10 cellular contexts compared by ENCODE assay signal in the genomic region with DNA sequence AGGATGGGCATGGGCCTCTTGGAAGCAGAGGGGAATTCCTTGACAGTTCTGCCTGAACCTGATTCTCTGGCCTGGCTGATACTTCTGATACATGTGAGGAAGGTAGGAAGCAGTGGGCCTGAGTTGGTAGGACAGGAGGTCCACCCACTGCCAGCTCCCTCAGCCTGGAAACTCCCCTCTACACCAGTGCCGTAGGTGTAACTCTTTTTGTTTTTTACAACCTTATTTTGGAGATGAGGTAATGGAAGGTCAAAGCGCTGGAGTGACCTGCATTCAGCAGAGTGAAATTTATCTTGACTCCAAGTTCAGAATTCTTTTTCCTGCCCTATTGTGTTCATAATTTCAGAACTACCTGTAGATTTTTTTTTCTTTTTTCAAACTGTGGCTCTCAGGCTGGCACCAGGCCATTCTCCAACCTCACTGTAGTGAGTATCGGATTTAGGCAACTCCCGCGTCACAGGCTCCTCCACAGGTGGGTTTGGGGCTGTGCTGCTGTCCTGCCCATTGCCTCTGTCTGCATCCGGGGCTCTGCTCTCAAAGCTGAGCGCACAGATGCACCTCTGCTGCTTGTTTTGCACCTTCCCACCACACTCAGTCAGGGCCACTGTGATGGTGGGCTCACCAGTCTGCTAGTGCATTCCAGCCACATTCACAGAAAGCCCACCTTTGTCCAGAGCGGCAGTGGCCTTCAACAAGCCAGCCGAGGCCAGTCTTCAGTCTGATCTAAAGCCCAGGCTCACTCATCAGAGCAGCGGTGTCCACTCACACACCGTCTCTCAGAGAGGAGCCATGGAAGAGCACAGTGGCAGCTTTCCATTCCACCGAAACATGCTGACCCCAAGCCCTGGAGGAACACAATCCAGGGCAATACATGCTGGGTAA.
DNase-seq lines count a peak whose midpoint lies in the region; ATAC-seq, FAIRE-seq and TF ChIP-seq lines count a peak whose summit lies in the region.
"Had no signal": no experiment of that assay in that cellular context is flagged by ENCODE, and none has a peak within 500 bp of the region (broad histone marks: within the 10 kb centered on the region; RNA-seq: fewer than 3 reads in every experiment).

No MANE protein-coding gene starts in this region.

- TF ChIP-seq POLR2A in gastrocnemius medialis (IDR thresholded peaks at IDR 0.05), result no peak

- CTCF ChIA-PET in CD8-positive, alpha-beta T cell (lab: Charles Lee), result interaction anchor here (0.6 to 2.0 kb wide), 3 partner anchors 80 to 560 kb away, joined by 3 to 5 read pairs (median 3); no protein-coding TSS in a partner anchor

- H3K27ac Mint-ChIP-seq in CD8-positive, alpha-beta T cell, result peak overlapping the region; percentile 77

- H3K27ac ChIP-seq in CD8-positive, alpha-beta T cell (ENCODE audit: low read depth, low read length), result no peak overlapping the region
- H3K27ac ChIP-seq in effector memory CD4-positive, alpha-beta T cell (ENCODE audit: insufficient read depth, low read length, poor library complexity, severe bottlenecking), result peak overlapping the region; percentile 64
- H3K27ac ChIP-seq in gastrocnemius medialis, result peak overlapping the region in 1 of 4 donors; percentile 63

- H3K4me1 ChIP-seq in CD8-positive, alpha-beta T cell (ENCODE audit: insufficient read depth, low read length), result no peaks in the 10 kb centered on the region
- H3K4me1 ChIP-seq in effector memory CD4-positive, alpha-beta T cell (ENCODE audit: control insufficient read depth, insufficient read depth, low read length, poor library complexity, severe bottlenecking), result no peaks in the 10 kb centered on the region
- H3K4me1 ChIP-seq in gastrocnemius medialis, result peaks cover 6 to 10% of the 10 kb centered on the region in 2 donors

- H3K27me3 Mint-ChIP-seq in CD8-positive, alpha-beta T cell (ENCODE audit: low read depth), result no peaks in the 10 kb centered on the region

- ATAC-seq in CD8-positive, alpha-beta T cell, result peak; percentile 32
- ATAC-seq in HG03378 (IDR thresholded peaks at IDR 0.05; ENCODE audit: unreplicated experiment) (peak; percentile 58), gastrocnemius medialis (no peak)

- no peaks in the 10 kb centered on the region for H3K9me3 ChIP-seq in CD8-positive, alpha-beta T cell (ENCODE audit: low read length)
- no peaks in the 10 kb centered on the region for H3K9me3 ChIP-seq in effector memory CD4-positive, alpha-beta T cell (ENCODE audit: control insufficient read depth, low read length)
- no peaks in the 10 kb centered on the region for H3K9me3 ChIP-seq in gastrocnemius medialis

- no peak for DNase-seq in CD8-positive, alpha-beta T cell
- no peak for DNase-seq in GM18507 (ENCODE audit: extremely low spot score, insufficient read length, low read depth)
- DNase-seq in effector memory CD4-positive, alpha-beta T cell, result no peak
- no peak for DNase-seq in HK-2 (ENCODE audit: unreplicated experiment)
- no peak for DNase-seq in gastrocnemius medialis
- DNase-seq in RCC 7860 (ENCODE audit: low spot score), result no peak
- DNase-seq: NCI-H510A, RPMI8226 had no signal

- no peak overlapping the region for H3K4me3 ChIP-seq in CD8-positive, alpha-beta T cell (ENCODE audit: low read depth, low read length)
- no peak overlapping the region for H3K4me3 ChIP-seq in effector memory CD4-positive, alpha-beta T cell (ENCODE audit: insufficient read depth, low read depth, low read length, poor library complexity, severe bottlenecking)
- no peak overlapping the region for H3K4me3 ChIP-seq in gastrocnemius medialis

- no peak for TF ChIP-seq CTCF in CD8-positive, alpha-beta T cell (IDR thresholded peaks at IDR 0.05)
- no peak for TF ChIP-seq CTCF in gastrocnemius medialis (IDR thresholded peaks at IDR 0.05 in 4 of 5, conservative IDR thresholded peaks at IDR 0.05 in 1 of 5)

- peaks cover 36% of the 10 kb centered on the region for H3K36me3 Mint-ChIP-seq in CD8-positive, alpha-beta T cell

- no peaks in the 10 kb centered on the region for H3K27me3 ChIP-seq in CD8-positive, alpha-beta T cell (ENCODE audit: insufficient read depth, low read length)
- no peaks in the 10 kb centered on the region for H3K27me3 ChIP-seq in effector memory CD4-positive, alpha-beta T cell (replicated peaks; ENCODE audit: control insufficient read depth, insufficient read depth, low read length, poor library complexity, severe bottlenecking)
- no peaks in the 10 kb centered on the region for H3K27me3 ChIP-seq in gastrocnemius medialis

- intact Hi-C loops in CD8-positive, alpha-beta T cell (cut with DNase I, micrococcal nuclease), result loop anchor here (2.0 to 5.0 kb wide), 2 partner anchors 140 to 474 kb away; no protein-coding TSS in a partner anchor
- intact Hi-C loops in gastrocnemius medialis (cut with DNase I; ENCODE audit: low total_unique reads), result loop anchor here (10.0 kb wide), 1 partner anchor 368 kb away; no protein-coding TSS in a partner anchor

- no peak overlapping the region for H3K4me3 Mint-ChIP-seq in CD8-positive, alpha-beta T cell

- FAIRE-seq in GM18507 (lab: Jason Lieb, UNC) (peak; percentile 74), RCC 7860 (lab: Jason Lieb, UNC) (no peak)
- FAIRE-seq: colon had no signal

- POLR2A ChIA-PET in CD8-positive, alpha-beta T cell (lab: Charles Lee), result no interaction called here

- H3K9me3 Mint-ChIP-seq in CD8-positive, alpha-beta T cell, result no peaks in the 10 kb centered on the region

- H3K4me1 Mint-ChIP-seq in CD8-positive, alpha-beta T cell (ENCODE audit: low read depth), result peaks cover 18% of the 10 kb centered on the region

- peaks cover 29% of the 10 kb centered on the region for H3K36me3 ChIP-seq in CD8-positive, alpha-beta T cell (ENCODE audit: insufficient read depth, low read length)
- peaks cover 36% of the 10 kb centered on the region for H3K36me3 ChIP-seq in effector memory CD4-positive, alpha-beta T cell (ENCODE audit: control insufficient read depth, insufficient read depth, low read length)
- peaks cover 0 to 8% of the 10 kb centered on the region in 2 donors for H3K36me3 ChIP-seq in gastrocnemius medialis

- in situ Hi-C loops in gastrocnemius medialis (cut with MboI; ENCODE audit: low sequenced_read_pairs in 4 of 4), result loop anchor here in 3 of 4 donors (5.0 to 25.0 kb wide), 3 partner anchors 355 to 438 kb away; partner anchors contain the start of gene RGPD3 (in 1 of the 3)

Comparison
In these comparisons a context has a peak if more than half of its experiments do, and no peak if none do; other contexts are left out.
1. ATAC-seq: peak in CD8-positive, alpha-beta T cell (single experiment) and HG03378 (single experiment); none in gastrocnemius medialis (0 of 2).